Comparison of ENCODE assay signal across 13 cellular contexts in the genomic region with DNA sequence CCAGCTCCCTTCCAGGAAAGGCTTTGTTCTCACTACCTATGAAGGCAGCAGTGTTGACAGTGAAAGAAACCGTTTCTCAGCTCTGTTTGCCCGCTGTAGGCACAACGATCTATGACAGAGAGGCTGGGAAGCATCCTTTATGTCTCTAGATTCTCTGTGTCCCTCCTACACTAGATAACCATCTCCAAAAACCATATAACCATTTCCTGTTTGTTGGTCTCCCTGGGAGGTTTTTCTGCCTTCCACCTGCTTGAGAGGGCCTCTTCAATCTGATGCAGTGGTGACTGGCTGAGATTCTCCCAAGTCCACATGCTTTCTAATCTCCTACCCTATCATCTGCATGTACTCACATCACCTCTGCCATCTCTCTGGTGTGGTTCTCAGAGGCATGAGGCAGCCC. TPM values are rescaled to one million over a fixed set of nuclear protein-coding genes. Genes with fewer than 3 reads are reported as not detected.
A peak's percentile ranks its signal among the peaks of the same experiment; 100 is the strongest.
DNase-seq lines count a peak whose midpoint lies in the region; ATAC-seq and TF ChIP-seq lines count a peak whose summit lies in the region.
"Had no signal": no experiment of that assay in that cellular context is flagged by ENCODE, and none has a peak within 500 bp of the region (broad histone marks: within the 10 kb centered on the region; RNA-seq: fewer than 3 reads in every experiment).

No MANE protein-coding gene starts in this region.

- peaks cover 55% of the 10 kb centered on the region for H3K36me3 Mint-ChIP-seq in CD4-positive, CD25-positive, alpha-beta regulatory T cell
- H3K36me3 Mint-ChIP-seq in activated CD4-positive, alpha-beta T cell treated with anti-CD3 and anti-CD28 coated beads, Interleukin-2, amount 10 ng/mL, durations not matched to agents 7 days and 5 days (ENCODE audit: low read depth): peaks cover 54% of the 10 kb centered on the region

- CTCF ChIA-PET in activated CD4-positive, alpha-beta T cell treated with anti-CD3 and anti-CD28 coated beads, Interleukin-2, amount 10 ng/mL, durations not matched to agents 7 days and 5 days (lab: Charles Lee): interaction anchor here (1.1 to 1.7 kb wide), 4 partner anchors 10 to 272 kb away, joined by 4 to 8 read pairs (median 5); no protein-coding TSS in a partner anchor
- CTCF ChIA-PET in OCI-LY7 (lab: Charles Lee; ENCODE audit: unreplicated experiment): interaction anchor here (1.0 kb wide), 1 partner anchor 35 kb away, joined by 3 read pairs; no protein-coding TSS in a partner anchor

- intact Hi-C loops in OCI-LY7 (cut with micrococcal nuclease; ENCODE audit: unreplicated experiment) (no loop called here), ovary (cut with DNase I) (no loop called here)

- H4K20me1 ChIP-seq in OCI-LY7 (ENCODE audit: insufficient read depth, low read length): no peaks in the 10 kb centered on the region
- H4K20me1 ChIP-seq: BLaER1 treated with 17β-estradiol and CSF1 and Interleukin-3, amounts not matched to agents 10 nM and 100 nM had no signal

- no peak for TF ChIP-seq CTCF in OCI-LY7 (conservative IDR thresholded peaks at IDR 0.05; ENCODE audit: low read length)
- no peak for TF ChIP-seq CTCF in ovary (IDR thresholded peaks at IDR 0.05)

- POLR2A ChIA-PET in activated CD4-positive, alpha-beta T cell treated with anti-CD3 and anti-CD28 coated beads, Interleukin-2, amount 10 ng/mL, durations not matched to agents 7 days and 5 days (lab: Charles Lee): no interaction called here
- POLR2A ChIA-PET in OCI-LY7 (lab: Charles Lee): no interaction called here

- 88 to 95% (median 93%) methylated on average over 3 of the region's 3 CpGs for WGBS in ovary, 3 donors

- H3K9me2 ChIP-seq in OCI-LY7 (ENCODE audit: insufficient read depth, low read length): no peaks in the 10 kb centered on the region

- H3K4me3 Mint-ChIP-seq in CD4-positive, CD25-positive, alpha-beta regulatory T cell: no peak overlapping the region
- peak overlapping the region; percentile 32 for H3K4me3 Mint-ChIP-seq in activated CD4-positive, alpha-beta T cell treated with anti-CD3 and anti-CD28 coated beads, Interleukin-2, amount 10 ng/mL, durations not matched to agents 7 days and 5 days

- H3K27ac Mint-ChIP-seq in CD4-positive, CD25-positive, alpha-beta regulatory T cell: peak overlapping the region; percentile 61 to 88 (median 85)
- H3K27ac Mint-ChIP-seq in activated CD4-positive, alpha-beta T cell treated with anti-CD3 and anti-CD28 coated beads, Interleukin-2, amount 10 ng/mL, durations not matched to agents 7 days and 5 days: peak overlapping the region; percentile 89

- peaks cover 14% of the 10 kb centered on the region for H3K4me1 ChIP-seq in CD4-positive, CD25-positive, alpha-beta regulatory T cell (ENCODE audit: control insufficient read depth, insufficient read depth, low read length, poor library complexity, severe bottlenecking)
- H3K4me1 ChIP-seq in effector memory CD4-positive, alpha-beta T cell (ENCODE audit: control insufficient read depth, insufficient read depth, low read length, poor library complexity, severe bottlenecking): peaks cover 10% of the 10 kb centered on the region
- H3K4me1 ChIP-seq in OCI-LY7 (ENCODE audit: insufficient read depth, low read length, poor library complexity, severe bottlenecking) (no peaks in the 10 kb centered on the region), ovary (ENCODE audit: insufficient read depth) (no peaks in the 10 kb centered on the region)

- peak in 2 of 3 donors; percentile 17 to 79 for DNase-seq in CD4-positive, CD25-positive, alpha-beta regulatory T cell
- DNase-seq in EH (ENCODE audit: low read depth): peak; percentile 8
- DNase-seq in activated CD4-positive, alpha-beta T cell treated with anti-CD3 and anti-CD28 coated beads, Interleukin-2, amount 10 ng/mL, durations not matched to agents 7 days and 5 days: peak; percentile 73
- DNase-seq in effector memory CD4-positive, alpha-beta T cell: peak; percentile 2 to 9 (median 5)
- no peak for DNase-seq in OCI-LY7 (ENCODE audit: low spot score)
- no peak for DNase-seq in ovary
- no peak for DNase-seq in HT-29 (ENCODE audit: low spot score)
- DNase-seq: body of pancreas; effector CD8-positive, alpha-beta T cell; gastrocnemius medialis had no signal

- no peak overlapping the region for H2AFZ ChIP-seq in OCI-LY7 (ENCODE audit: low read length)

- H3K9me3 Mint-ChIP-seq in CD4-positive, CD25-positive, alpha-beta regulatory T cell: peaks cover 0 to 2% (median 0%) of the 10 kb centered on the region in 7 donors
- H3K9me3 Mint-ChIP-seq in activated CD4-positive, alpha-beta T cell treated with anti-CD3 and anti-CD28 coated beads, Interleukin-2, amount 10 ng/mL, durations not matched to agents 7 days and 5 days: no peaks in the 10 kb centered on the region

- TF ChIP-seq EP300 in ovary (IDR thresholded peaks at IDR 0.05): no peak

- H3K27ac ChIP-seq in CD4-positive, CD25-positive, alpha-beta regulatory T cell (ENCODE audit: insufficient read depth, low read length, poor library complexity, severe bottlenecking): no peak overlapping the region
- no peak overlapping the region for H3K27ac ChIP-seq in effector memory CD4-positive, alpha-beta T cell (ENCODE audit: insufficient read depth, low read length, poor library complexity, severe bottlenecking)
- H3K27ac ChIP-seq in OCI-LY7 (ENCODE audit: low read depth, low read length, poor library complexity, severe bottlenecking) (no peak overlapping the region), ovary (no peak overlapping the region)
- H3K27ac ChIP-seq: BLaER1 treated with 17β-estradiol and CSF1 and Interleukin-3, amounts not matched to agents 10 nM and 100 nM; body of pancreas; gastrocnemius medialis; KMS-11 had no signal

- no peaks in the 10 kb centered on the region for H3K79me2 ChIP-seq in OCI-LY7 (ENCODE audit: insufficient read depth, low read depth, low read length)

- H3K27me3 ChIP-seq in CD4-positive, CD25-positive, alpha-beta regulatory T cell (ENCODE audit: control insufficient read depth, insufficient read depth, low read length): no peaks in the 10 kb centered on the region
- H3K27me3 ChIP-seq in effector memory CD4-positive, alpha-beta T cell (replicated peaks; ENCODE audit: control insufficient read depth, insufficient read depth, low read length, poor library complexity, severe bottlenecking): no peaks in the 10 kb centered on the region
- no peaks in the 10 kb centered on the region for H3K27me3 ChIP-seq in ovary
- H3K27me3 ChIP-seq: BLaER1 treated with 17β-estradiol and CSF1 and Interleukin-3, amounts not matched to agents 10 nM and 100 nM; body of pancreas; gastrocnemius medialis had no signal

- H3K4me3 ChIP-seq in CD4-positive, CD25-positive, alpha-beta regulatory T cell (ENCODE audit: low read depth, low read length): peak overlapping the region; percentile 14
- no peak overlapping the region for H3K4me3 ChIP-seq in effector memory CD4-positive, alpha-beta T cell (ENCODE audit: insufficient read depth, low read depth, low read length, poor library complexity, severe bottlenecking)
- H3K4me3 ChIP-seq in OCI-LY7 (ENCODE audit: low read depth, low read length, poor library complexity, severe bottlenecking): no peak overlapping the region
- H3K4me3 ChIP-seq in ovary: no peak overlapping the region
- H3K4me3 ChIP-seq: BLaER1 treated with 17β-estradiol and CSF1 and Interleukin-3, amounts not matched to agents 10 nM and 100 nM; body of pancreas; gastrocnemius medialis had no signal

- H3K9me3 ChIP-seq in CD4-positive, CD25-positive, alpha-beta regulatory T cell (ENCODE audit: control insufficient read depth in 2 of 2, low read length in 2 of 2): no peaks in the 10 kb centered on the region
- no peaks in the 10 kb centered on the region for H3K9me3 ChIP-seq in effector memory CD4-positive, alpha-beta T cell (ENCODE audit: control insufficient read depth, low read length)
- H3K9me3 ChIP-seq in OCI-LY7 (ENCODE audit: low read length) (no peaks in the 10 kb centered on the region), ovary (no peaks in the 10 kb centered on the region)
- H3K9me3 ChIP-seq: body of pancreas, gastrocnemius medialis had no signal

- peak in 1 of 2 donors; percentile 68 for ATAC-seq in CD4-positive, CD25-positive, alpha-beta regulatory T cell (ENCODE audit: low read depth in 2 of 2)
- ATAC-seq in HG03439 (IDR thresholded peaks at IDR 0.05; ENCODE audit: unreplicated experiment): no peak
- ATAC-seq: body of pancreas, gastrocnemius medialis had no signal

- no TSS peak for BruUV-seq in OCI-LY7 (replicated peaks; lab: Mats Ljungman, UMichigan)

- no peaks in the 10 kb centered on the region for H3K27me3 Mint-ChIP-seq in CD4-positive, CD25-positive, alpha-beta regulatory T cell
- H3K27me3 Mint-ChIP-seq in activated CD4-positive, alpha-beta T cell treated with anti-CD3 and anti-CD28 coated beads, Interleukin-2, amount 10 ng/mL, durations not matched to agents 7 days and 5 days: no peaks in the 10 kb centered on the region

- no peak overlapping the region for H3K4me2 ChIP-seq in OCI-LY7 (ENCODE audit: low read length)
- H3K4me2 ChIP-seq: KMS-11 had no signal

- TF ChIP-seq POLR2A in ovary (IDR thresholded peaks at IDR 0.05): no peak

- peaks cover 60% of the 10 kb centered on the region for H3K36me3 ChIP-seq in CD4-positive, CD25-positive, alpha-beta regulatory T cell (ENCODE audit: control insufficient read depth, insufficient read depth, low read length)
- peaks cover 45% of the 10 kb centered on the region for H3K36me3 ChIP-seq in effector memory CD4-positive, alpha-beta T cell (ENCODE audit: control insufficient read depth, insufficient read depth, low read length)
- H3K36me3 ChIP-seq in OCI-LY7 (ENCODE audit: insufficient read depth, low read length): peaks cover 41% of the 10 kb centered on the region
- H3K36me3 ChIP-seq in ovary: no peaks in the 10 kb centered on the region

- peaks cover 9 to 20% (median 15%) of the 10 kb centered on the region in 4 donors for H3K4me1 Mint-ChIP-seq in CD4-positive, CD25-positive, alpha-beta regulatory T cell
- peaks cover 59% of the 10 kb centered on the region for H3K4me1 Mint-ChIP-seq in activated CD4-positive, alpha-beta T cell treated with anti-CD3 and anti-CD28 coated beads, Interleukin-2, amount 10 ng/mL, durations not matched to agents 7 days and 5 days

RNA-seq across cellular contexts. Expression of a gene that starts 32.0 kb away (rescaled TPM):
- 1.4 TPM for total RNA-seq in CD4-positive, CD25-positive, alpha-beta regulatory T cell
- 1 to 10 TPM in 1 of 4 donors, under 1 TPM in 3; 0.38 to 1.2 (median 0.72) TPM for polyA plus RNA-seq in CD4-positive, CD25-positive, alpha-beta regulatory T cell
- 1 to 10 TPM in 1 of 2 experiments, under 1 TPM in 1; 0.92 to 1.3 TPM for total RNA-seq in activated CD4-positive, alpha-beta T cell treated with anti-CD3 and anti-CD28 coated beads, Interleukin-2, amount 10 ng/mL, durations not matched to agents 7 days and 5 days
- not detected in 2 replicates for total RNA-seq in OCI-LY7 (2014; rRNA removed; shearing (Covaris generic))
- total RNA-seq in OCI-LY7 (2022): 0.34 TPM in 1 of 2 replicates, not detected in the other
- total RNA-seq in ovary: 1 to 10 TPM in 6 of 7 donors, under 1 TPM in 1; 0.48 to 4.6 (median 1.5) TPM
- 1 to 10 TPM in 1 of 2 donors, under 1 TPM in 1; 0.39 to 3.8 TPM for polyA plus RNA-seq in ovary
- total RNA-seq in HT-29 (2014; rRNA removed; shearing (Covaris generic)): 1.4 and 1.8 TPM in 2 replicates
- total RNA-seq: body of pancreas had no signal

RNA-seq across cellular contexts. Expression of a gene that starts 32.4 kb away (rescaled TPM):
- 13.3 TPM for total RNA-seq in CD4-positive, CD25-positive, alpha-beta regulatory T cell
- 1 to 10 TPM; 8.2 to 9.6 (median 8.9) TPM for polyA plus RNA-seq in CD4-positive, CD25-positive, alpha-beta regulatory T cell
- 10 to 100 TPM; 15.3 to 16.6 TPM for total RNA-seq in activated CD4-positive, alpha-beta T cell treated with anti-CD3 and anti-CD28 coated beads, Interleukin-2, amount 10 ng/mL, durations not matched to agents 7 days and 5 days
- 8.0 and 8.7 TPM in 2 replicates for total RNA-seq in OCI-LY7 (2014; rRNA removed; shearing (Covaris generic))
- total RNA-seq in OCI-LY7 (2022) (12.3 and 13.4 TPM in 2 replicates), ovary (10 to 100 TPM in 5 of 7 donors, 1 to 10 TPM in 2; 8.6 to 17.7 (median 12.8) TPM)
- 10 to 100 TPM in 1 of 2 donors, 1 to 10 TPM in 1; 7.4 to 12.8 TPM for polyA plus RNA-seq in ovary
- 7.8 and 8.2 TPM in 2 replicates for total RNA-seq in HT-29 (2014; rRNA removed; shearing (Covaris generic))

Comparison
In these comparisons a context has a peak if more than half of its experiments do, and no peak if none do; other contexts are left out.
1. DNase-seq: peak in CD4-positive, CD25-positive, alpha-beta regulatory T cell (2 of 3), EH (single experiment), activated CD4-positive, alpha-beta T cell treated with anti-CD3 and anti-CD28 coated beads, Interleukin-2, amount 10 ng/mL, durations not matched to agents 7 days and 5 days (single experiment) and effector memory CD4-positive, alpha-beta T cell (3 of 3); none in OCI-LY7 (single experiment), ovary (0 of 5) and HT-29 (single experiment).